In genomic region chr1:71240656-71241055, GRCh38 we compare ENCODE assay signal across 19 cellular contexts.
DNase-seq lines count a peak whose midpoint lies in the region; ATAC-seq and TF ChIP-seq lines count a peak whose summit lies in the region.
"Had no signal": no experiment of that assay in that cellular context is flagged by ENCODE, and none has a peak within 500 bp of the region (broad histone marks: within the 10 kb centered on the region; RNA-seq: fewer than 3 reads in every experiment).

No MANE protein-coding gene starts in this region.

- H3F3A ChIP-seq in GM23248 (ENCODE audit: insufficient read depth), result no peaks in the 10 kb centered on the region

- DNase-seq in GM23248, result peak; percentile 46
- peak; percentile 11 for DNase-seq in adipocyte (ENCODE audit: low read depth)
- DNase-seq in fibroblast of peridontal ligament (ENCODE audit: extremely low read depth), result peak; percentile 7
- no peak for DNase-seq in activated CD4-positive, alpha-beta T cell treated with anti-CD3 and anti-CD28 coated beads for 4 hours
- no peak for DNase-seq in adrenal gland
- no peak for DNase-seq in hepatocyte (ENCODE audit: low spot score)
- DNase-seq: DMS153, DND-41, MG63, NCI-H1105 treated with DMSO at 0.1 percent for 48 hours, NCI-H146, NCI-H2029, NCI-H446, NCI-H524 treated with DMSO at 0.1 percent for 48 hours, NCI-H774, SHP77 treated with DMSO at 0.1 percent for 48 hours had no signal

- in situ Hi-C loops in GM23248 (cut with MboI), result no loop called here

- H3K9me3 ChIP-seq in GM23248 (ENCODE audit: low read depth) (no peaks in the 10 kb centered on the region), adipocyte (ENCODE audit: control insufficient read depth, low read length) (no peaks in the 10 kb centered on the region), adrenal gland (replicated peaks in 1 of 3) (peaks cover 0 to 5% (median 0%) of the 10 kb centered on the region in 3 donors), hepatocyte (ENCODE audit: low read depth) (no peaks in the 10 kb centered on the region)
- H3K9me3 ChIP-seq: A549, MG63 had no signal

- TF ChIP-seq CTCF in adrenal gland (IDR thresholded peaks at IDR 0.05) (no peak), hepatocyte (IDR thresholded peaks at IDR 0.05; ENCODE audit: poor library complexity) (no peak)

- H3K79me2 ChIP-seq in GM23248 (ENCODE audit: insufficient read depth), result no peaks in the 10 kb centered on the region
- no peaks in the 10 kb centered on the region for H3K79me2 ChIP-seq in hepatocyte

- no peak for ATAC-seq in GM21717 (IDR thresholded peaks at IDR 0.05; ENCODE audit: unreplicated experiment)
- ATAC-seq: A549 had no signal

- H2AFZ ChIP-seq in GM23248, result no peak overlapping the region
- H2AFZ ChIP-seq in hepatocyte, result no peak overlapping the region

- H3K4me3 ChIP-seq in GM23248 (no peak overlapping the region), adipocyte (ENCODE audit: low read length) (no peak overlapping the region), adrenal gland (no peak overlapping the region), hepatocyte (no peak overlapping the region)
- H3K4me3 ChIP-seq: A549, MG63 had no signal

- H4K20me1 ChIP-seq in GM23248 (ENCODE audit: insufficient read depth) (no peaks in the 10 kb centered on the region), hepatocyte (ENCODE audit: insufficient read depth, poor library complexity, severe bottlenecking) (no peaks in the 10 kb centered on the region)

- no peak overlapping the region for H3K27ac ChIP-seq in GM23248
- H3K27ac ChIP-seq in adrenal gland, result no peak overlapping the region
- no peak overlapping the region for H3K27ac ChIP-seq in hepatocyte
- H3K27ac ChIP-seq: A549, HL-60 had no signal

- H3K9ac ChIP-seq in GM23248 (no peak overlapping the region), adipocyte (ENCODE audit: low read length) (no peak overlapping the region)

- H3K9me2 ChIP-seq in GM23248 (ENCODE audit: insufficient read depth) (peaks cover 3% of the 10 kb centered on the region; the same call in 1 of the 2 replicates), hepatocyte (replicated peaks; ENCODE audit: insufficient read depth) (no peaks in the 10 kb centered on the region)

- no peak for TF ChIP-seq POLR2A in adrenal gland (IDR thresholded peaks at IDR 0.05)

- WGBS in GM23248 (ENCODE audit: low coverage in 1 of 2, low lambda C conversion rate in 2 of 2, missing lambda C conversion rate in 2 of 2), 2 experiments, result 92 to 100% methylated on average over 1 of the region's 1 CpG
- WGBS in adrenal gland, 4 donors, result 93 to 100% (median 98%) methylated on average over 1 of the region's 1 CpG
- 95% methylated on average over 1 of the region's 1 CpG for WGBS in hepatocyte (ENCODE audit: low lambda C conversion rate, missing lambda C conversion rate)

- no peaks in the 10 kb centered on the region for H3K36me3 ChIP-seq in GM23248 (ENCODE audit: low read depth)
- no peaks in the 10 kb centered on the region for H3K36me3 ChIP-seq in adipocyte (ENCODE audit: control insufficient read depth, insufficient read depth, low read length, severe bottlenecking)
- no peaks in the 10 kb centered on the region for H3K36me3 ChIP-seq in adrenal gland (replicated peaks in 1 of 2)
- no peaks in the 10 kb centered on the region for H3K36me3 ChIP-seq in hepatocyte (replicated peaks; ENCODE audit: insufficient read depth, low read depth)
- H3K36me3 ChIP-seq: MG63 had no signal

- H3K4me1 ChIP-seq in GM23248 (ENCODE audit: insufficient read depth), result no peaks in the 10 kb centered on the region
- peaks cover 10% of the 10 kb centered on the region for H3K4me1 ChIP-seq in adipocyte (ENCODE audit: control insufficient read depth, insufficient read depth, low read length)
- H3K4me1 ChIP-seq in adrenal gland (replicated peaks in 1 of 2), result no peaks in the 10 kb centered on the region
- no peaks in the 10 kb centered on the region for H3K4me1 ChIP-seq in hepatocyte (ENCODE audit: insufficient read depth)
- H3K4me1 ChIP-seq: A549 had no signal

- intact Hi-C loops in adrenal gland (cut with DNase I), result no loop called here

- H3K4me2 ChIP-seq in GM23248 (ENCODE audit: unreplicated experiment), result no peak overlapping the region
- no peak overlapping the region for H3K4me2 ChIP-seq in hepatocyte
- H3K4me2 ChIP-seq: A549 had no signal

- H3K27me3 ChIP-seq in GM23248 (replicated peaks; ENCODE audit: insufficient read depth), result no peaks in the 10 kb centered on the region
- no peaks in the 10 kb centered on the region for H3K27me3 ChIP-seq in adipocyte (replicated peaks; ENCODE audit: control insufficient read depth, insufficient read depth, low read length)
- no peaks in the 10 kb centered on the region for H3K27me3 ChIP-seq in adrenal gland
- H3K27me3 ChIP-seq in hepatocyte, result no peaks in the 10 kb centered on the region
- H3K27me3 ChIP-seq: MG63 had no signal

Comparison
In these comparisons a context has a peak if more than half of its experiments do, and no peak if none do; other contexts are left out.
1. DNase-seq: peak in GM23248 (single experiment), adipocyte (single experiment) and fibroblast of peridontal ligament (single experiment); none in activated CD4-positive, alpha-beta T cell treated with anti-CD3 and anti-CD28 coated beads for 4 hours (0 of 2), adrenal gland (0 of 7) and hepatocyte (single experiment).